14 cellular contexts compared by ENCODE assay signal in the genomic region with DNA sequence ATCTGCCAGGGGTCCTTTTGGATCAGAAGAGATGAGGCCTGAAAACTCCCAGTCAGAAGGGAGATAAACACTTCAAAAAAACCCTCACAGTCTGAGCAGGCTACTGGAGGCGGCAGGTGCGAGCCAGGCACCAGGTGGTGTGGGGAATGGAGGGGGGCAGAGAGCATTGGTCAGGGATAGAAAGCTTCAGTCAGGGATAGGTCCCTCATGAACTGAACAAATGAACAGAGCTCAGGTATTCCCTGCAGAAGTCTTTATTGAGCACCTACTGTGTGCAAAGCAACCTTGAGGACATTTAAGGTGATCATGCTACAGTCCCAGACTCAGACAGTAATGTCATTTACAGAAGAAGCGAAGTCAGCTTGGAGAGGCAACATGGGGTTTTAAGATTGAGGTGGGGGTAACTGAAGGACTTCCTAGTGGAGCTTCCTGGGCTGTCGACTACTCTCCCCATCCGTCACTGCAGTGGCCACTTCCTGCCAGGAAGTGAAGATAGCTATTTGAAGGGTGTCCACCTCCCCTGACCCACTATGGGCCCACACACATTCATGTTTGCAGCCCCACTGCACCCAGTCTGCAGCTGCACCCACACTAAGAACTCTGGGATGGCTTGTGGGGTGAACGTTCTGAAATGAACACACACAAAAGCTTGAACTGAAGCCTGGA. TPM values are rescaled to one million over a fixed set of nuclear protein-coding genes. Genes with fewer than 3 reads are reported as not detected.
DNase-seq lines count a peak whose midpoint lies in the region; TF ChIP-seq lines count a peak whose summit lies in the region.
"Had no signal": no experiment of that assay in that cellular context is flagged by ENCODE, and none has a peak within 500 bp of the region (broad histone marks: within the 10 kb centered on the region; RNA-seq: fewer than 3 reads in every experiment).

No MANE protein-coding gene starts in this region.

- H3K36me3 ChIP-seq in stomach (peaks cover 0 to 31% (median 22%) of the 10 kb centered on the region in 4 donors), sigmoid colon (peaks cover 0 to 24% (median 14%) of the 10 kb centered on the region in 4 donors)
- H3K36me3 ChIP-seq: gastrocnemius medialis had no signal

- peaks cover 60 to 81% (median 78%) of the 10 kb centered on the region in 4 donors for H3K4me1 ChIP-seq in stomach
- H3K4me1 ChIP-seq in sigmoid colon = peaks cover 0 to 53% (median 42%) of the 10 kb centered on the region in 4 donors

- H3K9me3 ChIP-seq in stomach (no peaks in the 10 kb centered on the region), sigmoid colon (no peaks in the 10 kb centered on the region)
- H3K9me3 ChIP-seq: gastrocnemius medialis had no signal

- intact Hi-C loops in stomach (cut with DNase I; ENCODE audit: low total_unique reads) = loop anchor here (10.0 kb wide), 1 partner anchor 66 kb away; no protein-coding TSS in a partner anchor
- intact Hi-C loops in sigmoid colon (cut with DNase I) = no loop called here

- TF ChIP-seq EP300 in stomach (IDR thresholded peaks at IDR 0.05) (no peak), sigmoid colon (IDR thresholded peaks at IDR 0.05) (no peak)

- peak overlapping the region; percentile 82 to 89 (median 88) for H3K27ac ChIP-seq in stomach
- no peak overlapping the region for H3K27ac ChIP-seq in sigmoid colon

- H3K4me3 ChIP-seq in epithelial cell of proximal tubule (ENCODE audit: low read depth, low read length) = peak overlapping the region; percentile 84
- H3K4me3 ChIP-seq in stomach = peak overlapping the region; percentile 22 to 62 (median 46)
- no peak overlapping the region for H3K4me3 ChIP-seq in sigmoid colon
- H3K4me3 ChIP-seq: gastrocnemius medialis had no signal

- DNase-seq in NCI-H524 (lab: John Stamatoyannopoulos, UW) (peak; percentile 73 to 84), NCI-H524 treated with DMSO at 0.1 percent for 48 hours (lab: John Stamatoyannopoulos, UW) (no peak), NCI-H345 treated with DMSO at 0.1 percent for 48 hours (lab: John Stamatoyannopoulos, UW; ENCODE audit: unreplicated experiment) (peak; percentile 65), epithelial cell of proximal tubule (ENCODE audit: low read depth) (no peak), stomach (peak; percentile 43), middle frontal gyrus (ENCODE audit: extremely low spot score, low spot score) (no peak), sigmoid colon (no peak), putamen (ENCODE audit: low spot score) (no peak)
- DNase-seq: activated T-cell treated with anti-CD3 and anti-CD28 coated beads, Interleukin-2, amount 50 U/mL, for 24 hours; gastrocnemius medialis; HCEC 1CT; NCI-H526 treated with DMSO at 0.1 percent for 48 hours; stimulated activated naive CD8-positive, alpha-beta T cell treated with anti-CD3 and anti-CD28 coated beads, Interleukin-15, amount 100 ng/mL, for 72 hours; T-helper 9 cell had no signal

- TF ChIP-seq POLR2A in stomach (IDR thresholded peaks at IDR 0.05) (no peak), sigmoid colon (IDR thresholded peaks at IDR 0.05) (no peak)

- no peaks in the 10 kb centered on the region for H3K27me3 ChIP-seq in stomach
- no peaks in the 10 kb centered on the region for H3K27me3 ChIP-seq in sigmoid colon
- H3K27me3 ChIP-seq: gastrocnemius medialis had no signal

- TF ChIP-seq CTCF in epithelial cell of proximal tubule (conservative IDR thresholded peaks at IDR 0.05; ENCODE audit: low read depth, low read length) = no peak
- TF ChIP-seq CTCF in stomach (IDR thresholded peaks at IDR 0.05) = no peak
- no peak for TF ChIP-seq CTCF in sigmoid colon (IDR thresholded peaks at IDR 0.05)

- WGBS in stomach, 5 donors = 26 to 47% (median 43%) methylated on average over 6 of the region's 6 CpGs
- 40 to 55% methylated on average over 6 of the region's 6 CpGs for WGBS in sigmoid colon, 2 donors

RNA-seq across cellular contexts. Expression of gene KIFC3, which starts 3.2 kb away (rescaled TPM):
- 79.1 and 86.0 TPM in 2 replicates for total RNA-seq in epithelial cell of proximal tubule
- total RNA-seq in stomach = 100 to 1,000 TPM in 1 of 5 donors, 10 to 100 TPM in 3, 1 to 10 TPM in 1; 2.3 to 249 (median 40.0) TPM
- polyA plus RNA-seq in stomach = 10 to 100 TPM; 21.1 to 46.6 (median 22.1) TPM
- total RNA-seq in sigmoid colon = 10 to 100 TPM; 10.0 to 31.2 (median 21.6) TPM
- 1 to 10 TPM; 2.5 to 7.2 (median 6.4) TPM for polyA plus RNA-seq in sigmoid colon

Comparison
In these comparisons a context has a peak if more than half of its experiments do, and no peak if none do; other contexts are left out.
1. DNase-seq: peak in NCI-H524 (2 of 2), NCI-H345 treated with DMSO at 0.1 percent for 48 hours (single experiment) and stomach (single experiment); none in NCI-H524 treated with DMSO at 0.1 percent for 48 hours (single experiment), epithelial cell of proximal tubule (single experiment), middle frontal gyrus (single experiment), sigmoid colon (single experiment) and putamen (single experiment).
2. H3K4me3 ChIP-seq: peak in epithelial cell of proximal tubule (single experiment) and stomach (4 of 4); none in sigmoid colon (0 of 4).
3. H3K27ac ChIP-seq: peak in stomach (5 of 5); none in sigmoid colon (0 of 4).